In the genomic region with DNA sequence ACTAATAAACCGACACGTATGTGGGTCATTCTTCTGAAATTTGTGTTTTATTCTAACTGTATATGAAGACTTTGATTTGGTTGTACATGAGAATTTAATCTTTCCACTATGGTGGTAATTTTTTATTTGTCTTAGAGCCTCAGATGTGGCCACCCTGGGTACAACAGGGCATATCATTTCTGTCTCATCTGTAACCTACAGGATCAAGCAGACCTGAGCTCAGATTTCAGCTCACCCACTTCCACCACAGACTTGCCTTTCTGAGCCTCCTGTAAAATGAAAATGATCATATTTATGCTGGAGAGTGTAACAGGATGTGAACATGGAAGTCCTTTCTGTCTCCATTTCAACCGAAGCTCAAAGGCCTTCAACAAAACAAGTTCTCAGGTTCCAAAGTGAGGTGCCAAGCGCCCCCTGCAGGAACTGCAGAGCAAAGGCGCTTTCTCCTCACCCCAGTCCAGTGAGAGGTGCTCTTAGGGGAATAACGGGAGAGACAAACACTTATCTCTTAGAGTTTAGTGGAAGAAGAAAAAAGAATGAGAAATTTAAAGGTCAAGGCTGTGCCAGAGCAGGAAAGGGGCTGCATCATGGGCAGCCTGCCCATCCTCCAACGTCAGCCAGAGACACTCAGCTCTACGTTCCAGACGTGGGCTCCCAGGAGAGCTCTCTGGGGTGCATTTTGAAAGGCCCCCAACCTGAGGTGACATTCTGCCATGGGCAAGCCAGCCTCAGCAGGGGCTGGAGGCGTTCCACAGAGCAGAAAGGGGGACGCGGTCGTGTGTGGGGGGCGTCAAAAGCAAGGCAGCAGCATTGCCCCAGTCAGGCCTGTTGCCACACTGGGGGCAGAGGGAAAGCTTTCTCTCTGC, we compare ENCODE assay signal across 8 cellular contexts. TPM values are rescaled to one million over a fixed set of nuclear protein-coding genes. Genes with fewer than 3 reads are reported as not detected.
DNase-seq lines count a peak whose midpoint lies in the region; ATAC-seq and TF ChIP-seq lines count a peak whose summit lies in the region.

No MANE protein-coding gene starts in this region.

- intact Hi-C loops in breast epithelium (cut with DNase I; ENCODE audit: low total_unique reads), result loop anchor here (10.0 kb wide), 1 partner anchor 653 kb away; no protein-coding TSS in a partner anchor

- H3K27me3 ChIP-seq in breast epithelium, result no peaks in the 10 kb centered on the region

- TF ChIP-seq CTCF in AG10803 (conservative IDR thresholded peaks at IDR 0.05; ENCODE audit: low read length), result peak; percentile 86
- peak; percentile 77 for TF ChIP-seq CTCF in GM13976 (IDR thresholded peaks at IDR 0.05; ENCODE audit: borderline replicate concordance, control extremely low read depth, extremely low read depth, insufficient read depth, missing control alignments)
- peak in 2 of 3 donors; percentile 39 to 41 for TF ChIP-seq CTCF in breast epithelium (IDR thresholded peaks at IDR 0.05)

- DNase-seq in AG10803 (ENCODE audit: low read depth) (peak; percentile 64), GM13976 (ENCODE audit: low spot score) (peak; percentile 83), NCI-H1105 treated with DMSO at 0.1 percent for 48 hours (lab: John Stamatoyannopoulos, UW) (peak; percentile 69), T-helper 9 cell (peak; percentile 29), breast epithelium (ENCODE audit: low spot score in 2 of 2) (peak in 1 of 2 donors; percentile 56), lung microvascular endothelial cell (ENCODE audit: low read depth in 2 of 2) (peak; percentile 61 to 62)
- DNase-seq in stimulated activated naive CD4-positive, alpha-beta T cell (lab: John Stamatoyannopoulos, UW), result peak in 4 of 6 experiments; percentile 3 to 35 (median 22)

- in situ Hi-C loops in GM13976 (cut with MboI; ENCODE audit: low sequenced_read_pairs, unreplicated experiment), result loop anchor here (25.0 kb wide), 2 partner anchors 435 to 660 kb away; a partner anchor contains a TSS

- H3K4me3 ChIP-seq in AG10803 (ENCODE audit: low read length), result no peak overlapping the region
- no peak overlapping the region for H3K4me3 ChIP-seq in breast epithelium

- no peaks in the 10 kb centered on the region for H3K4me1 ChIP-seq in breast epithelium

- ATAC-seq in GM21526 (IDR thresholded peaks at IDR 0.05; ENCODE audit: low FRiP score, unreplicated experiment), result no peak

- H3K9me3 ChIP-seq in breast epithelium, result no peaks in the 10 kb centered on the region

- no peak for TF ChIP-seq POLR2A in breast epithelium (IDR thresholded peaks at IDR 0.05)

- no peaks in the 10 kb centered on the region for H3K36me3 ChIP-seq in breast epithelium

- no peak overlapping the region for H3K27ac ChIP-seq in breast epithelium

RNA-seq across cellular contexts. Expression of a gene that starts 23.1 kb away (rescaled TPM):
- total RNA-seq in breast epithelium (100 to 1,000 TPM in 2 of 3 donors, 10 to 100 TPM in 1; 16.8 to 470 (median 201) TPM), lung microvascular endothelial cell (under 0.01 TPM in 1 of 2 replicates, not detected in the other)

RNA-seq across cellular contexts. Expression of a gene that starts 30.4 kb away (rescaled TPM):
- 10 to 100 TPM; 10.8 to 13.5 (median 13.3) TPM for total RNA-seq in breast epithelium
- 7.4 and 7.7 TPM in 2 replicates for total RNA-seq in lung microvascular endothelial cell

Comparison
In these comparisons a context has a peak if more than half of its experiments do, and no peak if none do; other contexts are left out.
1. RNA of a gene that starts 23.1 kb away (total RNA-seq): 16.8 to 470 TPM in breast epithelium; under 0.01 TPM in lung microvascular endothelial cell; every median in the first group is over 10 times any median in the second.
2. Peak in every context shown above with its lines, with median percentiles within 50 percentile points of each other: CTCF ChIP-seq.